Comparison of ENCODE assay signal across 8 cellular contexts in the genomic region with DNA sequence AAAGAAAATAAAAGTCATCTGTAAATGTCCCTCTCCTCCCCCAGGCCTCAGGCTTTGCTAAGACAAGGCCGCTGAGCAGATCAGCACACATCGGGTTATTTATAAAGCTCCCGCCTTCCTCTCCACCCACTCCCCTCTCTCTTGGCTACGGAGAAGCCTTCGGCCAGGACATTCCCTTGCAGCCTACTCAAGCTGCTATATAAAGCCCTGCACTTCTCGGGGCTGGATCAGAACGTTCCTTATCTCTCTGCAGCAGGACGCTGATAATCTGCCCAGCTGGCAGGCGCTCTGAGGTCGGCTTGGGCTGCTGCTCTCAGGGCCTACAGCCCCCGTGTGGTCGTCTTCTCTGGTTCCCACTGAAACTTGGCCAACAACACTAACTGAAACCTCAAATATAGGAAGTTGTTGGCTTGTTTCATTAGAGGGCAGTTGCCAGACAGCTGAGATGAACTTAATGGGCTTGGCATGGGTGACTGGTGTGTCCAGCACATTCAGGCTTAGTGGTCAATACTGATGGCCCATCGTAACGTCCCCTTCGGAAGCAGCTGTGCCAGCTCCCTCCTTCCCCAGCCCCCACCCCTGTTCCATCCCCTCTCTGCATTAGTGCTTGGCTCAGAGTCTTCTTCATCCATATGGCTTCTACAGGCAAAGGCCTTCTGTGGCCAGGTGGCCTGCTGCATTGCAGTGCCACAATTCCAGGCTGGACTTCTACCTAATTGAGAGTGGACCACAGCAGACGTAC.
A peak's percentile ranks its signal among the peaks of the same experiment; 100 is the strongest.
DNase-seq lines count a peak whose midpoint lies in the region; ATAC-seq, FAIRE-seq and TF ChIP-seq lines count a peak whose summit lies in the region.

No MANE protein-coding gene starts in this region.

- H4K20me1 ChIP-seq in keratinocyte (ENCODE audit: control insufficient read depth, extremely low read depth, insufficient read depth, low read length), result no peaks in the 10 kb centered on the region

- H3K4me1 ChIP-seq in keratinocyte (ENCODE audit: control insufficient read depth, extremely low read depth, insufficient read depth, low read length), result peaks cover 30% of the 10 kb centered on the region

- H3K9me3 Mint-ChIP-seq in activated naive CD4-positive, alpha-beta T cell treated with anti-CD3 and anti-CD28 coated beads, Interleukin-2, amount 10 ng/mL, durations not matched to agents 7 days and 5 days, result peaks cover 6% of the 10 kb centered on the region

- H3K36me3 Mint-ChIP-seq in activated naive CD4-positive, alpha-beta T cell treated with anti-CD3 and anti-CD28 coated beads, Interleukin-2, amount 10 ng/mL, durations not matched to agents 7 days and 5 days, result peaks cover 8% of the 10 kb centered on the region

- CTCF ChIA-PET in activated naive CD4-positive, alpha-beta T cell treated with anti-CD3 and anti-CD28 coated beads, Interleukin-2, amount 10 ng/mL, durations not matched to agents 7 days and 5 days (lab: Charles Lee), result interaction anchor here (0.6 to 2.5 kb wide), 6 partner anchors 11 to 271 kb away, joined by 3 to 13 read pairs (median 4); no protein-coding TSS in a partner anchor

- no peak overlapping the region for H3K27ac ChIP-seq in keratinocyte (ENCODE audit: control insufficient read depth, insufficient read depth, low read length)

- no peak overlapping the region for H3K4me3 ChIP-seq in Jurkat, Clone E6-1 (ENCODE audit: low read length)
- H3K4me3 ChIP-seq in astrocyte of the spinal cord (ENCODE audit: low read depth, low read length), result no peak overlapping the region
- no peak overlapping the region for H3K4me3 ChIP-seq in keratinocyte (ENCODE audit: control insufficient read depth in 2 of 3, extremely low read depth in 1 of 3, insufficient read depth in 2 of 3, low read depth in 1 of 3, low read length in 3 of 3)

- H2AFZ ChIP-seq in keratinocyte (ENCODE audit: control insufficient read depth, low read length), result peak overlapping the region; percentile 73

- peak; percentile 31 for TF ChIP-seq CTCF in astrocyte of the spinal cord (IDR thresholded peaks at IDR 0.05; ENCODE audit: low read depth, low read length)
- TF ChIP-seq CTCF in keratinocyte (optimal IDR thresholded peaks at IDR 0.05 in 1 of 3, IDR thresholded peaks at IDR 0.05 in 1 of 3, conservative IDR thresholded peaks at IDR 0.05 in 1 of 3; ENCODE audit: extremely low read depth in 1 of 3, insufficient read depth in 2 of 3, low read length in 3 of 3), result no peak

- H3K9me3 ChIP-seq in keratinocyte (ENCODE audit: control insufficient read depth, low read depth, low read length), result no peaks in the 10 kb centered on the region

- H3K79me2 ChIP-seq in keratinocyte (ENCODE audit: control insufficient read depth, insufficient read depth, low read length), result no peaks in the 10 kb centered on the region

- in situ Hi-C loops in astrocyte of the spinal cord (cut with HindIII; ENCODE audit: low sequenced_read_pairs), result no loop called here

- H3K9ac ChIP-seq in keratinocyte (ENCODE audit: control insufficient read depth, extremely low read depth, insufficient read depth, low read length), result no peak overlapping the region

- FAIRE-seq in keratinocyte (lab: Jason Lieb, UNC), result no peak

- no peak overlapping the region for H3K27ac Mint-ChIP-seq in activated naive CD4-positive, alpha-beta T cell treated with anti-CD3 and anti-CD28 coated beads, Interleukin-2, amount 10 ng/mL, durations not matched to agents 7 days and 5 days

- peaks cover 26% of the 10 kb centered on the region for H3K27me3 Mint-ChIP-seq in activated naive CD4-positive, alpha-beta T cell treated with anti-CD3 and anti-CD28 coated beads, Interleukin-2, amount 10 ng/mL, durations not matched to agents 7 days and 5 days

- dilution Hi-C loops in keratinocyte (cut with MboI; ENCODE audit: extremely low pct_ligation_motif_present, low sequenced_read_pairs), result no loop called here

- no peak overlapping the region for H3K4me3 Mint-ChIP-seq in activated naive CD4-positive, alpha-beta T cell treated with anti-CD3 and anti-CD28 coated beads, Interleukin-2, amount 10 ng/mL, durations not matched to agents 7 days and 5 days

- peak overlapping the region; percentile 34 for H3K4me2 ChIP-seq in keratinocyte (ENCODE audit: control insufficient read depth, extremely low read depth, insufficient read depth, low read depth, low read length)

- DNase-seq in EL, result peak; percentile 43
- peak; percentile 74 for DNase-seq in Jurkat, Clone E6-1 (ENCODE audit: low read depth, low spot score)
- DNase-seq in astrocyte of the spinal cord (ENCODE audit: low read depth, low spot score), result peak; percentile 75
- no peak for DNase-seq in keratinocyte (ENCODE audit: low read depth, low spot score)
- peak; percentile 73 for DNase-seq in superior temporal gyrus (ENCODE audit: extremely low spot score)
- no peak for DNase-seq in NCI-H1694 (lab: John Stamatoyannopoulos, UW)
- no peak for DNase-seq in activated naive CD4-positive, alpha-beta T cell treated with anti-CD3 and anti-CD28 coated beads, Interleukin-2, amount 10 ng/mL, durations not matched to agents 7 days and 5 days

- H3K9me1 ChIP-seq in keratinocyte (ENCODE audit: control insufficient read depth, extremely low read depth, insufficient read depth, low read length), result no peaks in the 10 kb centered on the region

- no peaks in the 10 kb centered on the region for H3K27me3 ChIP-seq in keratinocyte (ENCODE audit: control insufficient read depth, extremely low read depth, insufficient read depth, low read length)

- peaks cover 44% of the 10 kb centered on the region for H3K4me1 Mint-ChIP-seq in activated naive CD4-positive, alpha-beta T cell treated with anti-CD3 and anti-CD28 coated beads, Interleukin-2, amount 10 ng/mL, durations not matched to agents 7 days and 5 days

- peak; percentile 65 for ATAC-seq in GM21526 (IDR thresholded peaks at IDR 0.05; ENCODE audit: low FRiP score, unreplicated experiment)

- H3K36me3 ChIP-seq in keratinocyte (ENCODE audit: control insufficient read depth in 2 of 2, extremely low read depth in 1 of 2, insufficient read depth in 2 of 2, low read length in 2 of 2), result no peaks in the 10 kb centered on the region

Comparison
In these comparisons a context has a peak if more than half of its experiments do, and no peak if none do; other contexts are left out.
1. DNase-seq: peak in EL (single experiment), Jurkat, Clone E6-1 (single experiment), astrocyte of the spinal cord (single experiment) and superior temporal gyrus (single experiment); none in keratinocyte (single experiment), NCI-H1694 (single experiment) and activated naive CD4-positive, alpha-beta T cell treated with anti-CD3 and anti-CD28 coated beads, Interleukin-2, amount 10 ng/mL, durations not matched to agents 7 days and 5 days (single experiment).